ENCODE assay signal across 26 cellular contexts in genomic region chr2:14743883-14744282, GRCh38.
"Had no signal": no experiment of that assay in that cellular context is flagged by ENCODE, and none has a peak within 500 bp of the region (broad histone marks: within the 10 kb centered on the region; RNA-seq: fewer than 3 reads in every experiment).

No MANE protein-coding gene starts in this region.

- H3K9me3 ChIP-seq: SJCRH30 had no signal

- H3K4me3 ChIP-seq: K562, SJCRH30 had no signal

- H3K36me3 Mint-ChIP-seq: IgD-negative memory B cell had no signal

- H3K27me3 ChIP-seq: SJCRH30 had no signal

- H3K36me3 ChIP-seq: SJCRH30 had no signal

- H3K4me1 Mint-ChIP-seq: IgD-negative memory B cell had no signal

- ATAC-seq: K562, Right ventricle myocardium inferior, SK-N-SH treated with all-trans-retinoic acid at 6 μM for 48 hours had no signal

- FAIRE-seq: HTR-8/SVneo, K562, RCC 7860 had no signal

- H3K9ac ChIP-seq: KMS-11 had no signal

- H3K27ac ChIP-seq: KMS-11, SJCRH30 had no signal

- H3K4me3 Mint-ChIP-seq: IgD-negative memory B cell had no signal

- H3K27ac Mint-ChIP-seq: IgD-negative memory B cell had no signal

- H3K4me1 ChIP-seq: SJCRH30 had no signal

- DNase-seq: Kasumi-1, MV-4-11, NCI-H1048, NCI-H1105, NCI-H1417, NCI-H1436 treated with DMSO at 0.1 percent for 48 hours, NCI-H187, NCI-H2029, NCI-H2081 treated with DMSO at 0.1 percent for 48 hours, NCI-H2171, NCI-H226, NCI-H446, NCI-H510A, NCI-H524 treated with DMSO at 0.1 percent for 48 hours, NCI-H69, NCI-H774, RPMI8226, SHP77 treated with DMSO at 0.1 percent for 48 hours, SJCRH30 had no signal

- H3K27me3 Mint-ChIP-seq: IgD-negative memory B cell had no signal

- H3K9me3 Mint-ChIP-seq: IgD-negative memory B cell had no signal

- H3K4me2 ChIP-seq: KMS-11 had no signal
